Comparison of ENCODE assay signal across 8 cellular contexts in genomic region chr17:39867084-39867890, GRCh38. TPM values are rescaled to one million over a fixed set of nuclear protein-coding genes. Genes with fewer than 3 reads are reported as not detected.
DNase-seq lines count a peak whose midpoint lies in the region; ATAC-seq and TF ChIP-seq lines count a peak whose summit lies in the region.

No MANE protein-coding gene starts in this region.

- TF ChIP-seq CTCF in type B pancreatic cell (conservative IDR thresholded peaks at IDR 0.05), result no peak

- peaks cover 60% of the 10 kb centered on the region for H3K27me3 Mint-ChIP-seq in type B pancreatic cell

- H3K36me3 Mint-ChIP-seq in type B pancreatic cell, result no peaks in the 10 kb centered on the region

- H3K4me3 Mint-ChIP-seq in type B pancreatic cell, result no peak overlapping the region

- peaks cover 5% of the 10 kb centered on the region for H3K9me3 Mint-ChIP-seq in type B pancreatic cell

- ATAC-seq in GM19043 (IDR thresholded peaks at IDR 0.05; ENCODE audit: low read depth, unreplicated experiment) (peak; percentile 47), HG03135 (IDR thresholded peaks at IDR 0.05; ENCODE audit: unreplicated experiment) (peak; percentile 51)

- no peak overlapping the region for H3K27ac ChIP-seq in substantia nigra (ENCODE audit: low read depth, low read length, poor library complexity, severe bottlenecking)

- peaks cover 5% of the 10 kb centered on the region for H3K4me1 Mint-ChIP-seq in type B pancreatic cell (ENCODE audit: unreplicated experiment)

- no peak overlapping the region for H3K27ac Mint-ChIP-seq in type B pancreatic cell

- peak; percentile 40 for DNase-seq in activated T-cell treated with anti-CD3 and anti-CD28 coated beads for 4 hours
- peak; percentile 35 to 67 (median 51) for DNase-seq in stimulated activated CD4-positive, alpha-beta T cell treated with anti-CD3 and anti-CD28 coated beads, TNF-alpha, amount 100 ng/mL, for 24 hours (ENCODE audit: low read depth in 3 of 3)
- DNase-seq in type B pancreatic cell (ENCODE audit: extremely low spot score, unreplicated experiment), result no peak
- no peak for DNase-seq in substantia nigra (lab: John Stamatoyannopoulos, UW)
- DNase-seq in NCI-H2196 treated with DMSO at 0.1 percent for 48 hours (lab: John Stamatoyannopoulos, UW; ENCODE audit: unreplicated experiment), result no peak
- DNase-seq in OCI-M2 (lab: John Stamatoyannopoulos, UW; ENCODE audit: unreplicated experiment), result no peak

RNA-seq across cellular contexts. Expression of gene ZPBP2, which starts 0.7 kb away (rescaled TPM):
- not detected in 2 replicates for total RNA-seq in type B pancreatic cell (ENCODE audit: low replicate concordance)

RNA-seq across cellular contexts. Expression of gene IKZF3, which starts 3.2 kb away (rescaled TPM):
- 0.19 and 0.29 TPM in 2 replicates for total RNA-seq in type B pancreatic cell (ENCODE audit: low replicate concordance)

RNA-seq across cellular contexts. Expression of gene GSDMB, which starts 51.1 kb away (rescaled TPM):
- 15.8 and 16.4 TPM in 2 replicates for total RNA-seq in type B pancreatic cell (ENCODE audit: low replicate concordance)

Comparison
In these comparisons a context has a peak if more than half of its experiments do, and no peak if none do; other contexts are left out.
1. DNase-seq: peak in activated T-cell treated with anti-CD3 and anti-CD28 coated beads for 4 hours (single experiment) and stimulated activated CD4-positive, alpha-beta T cell treated with anti-CD3 and anti-CD28 coated beads, TNF-alpha, amount 100 ng/mL, for 24 hours (3 of 3); none in type B pancreatic cell (single experiment), substantia nigra (0 of 49), NCI-H2196 treated with DMSO at 0.1 percent for 48 hours (single experiment) and OCI-M2 (single experiment).